Comparison of ENCODE assay signal across 9 cellular contexts in the genomic region with DNA sequence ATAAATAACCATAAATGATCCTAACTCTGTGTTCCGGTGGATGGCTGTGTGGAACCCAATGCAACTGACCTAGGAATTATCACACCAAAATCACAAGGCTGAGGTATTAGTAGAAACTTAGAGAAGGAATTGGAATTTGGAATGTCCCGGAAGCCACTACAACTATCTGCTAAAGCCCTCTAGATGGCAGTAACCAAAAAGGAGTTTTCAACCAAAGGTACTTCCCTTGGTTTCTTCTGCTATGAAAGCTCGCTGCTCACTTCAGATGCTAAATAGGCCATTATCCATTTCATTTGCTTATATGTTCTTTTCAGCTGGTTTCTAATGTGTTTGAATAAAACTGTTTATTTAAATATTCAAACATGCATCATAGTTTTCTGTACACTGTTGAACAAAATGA.
DNase-seq lines count a peak whose midpoint lies in the region; ATAC-seq and TF ChIP-seq lines count a peak whose summit lies in the region.
"Had no signal": no experiment of that assay in that cellular context is flagged by ENCODE, and none has a peak within 500 bp of the region (broad histone marks: within the 10 kb centered on the region; RNA-seq: fewer than 3 reads in every experiment).

No MANE protein-coding gene starts in this region.

- intact Hi-C loops in ascending aorta (cut with DNase I): no loop called here

- TF ChIP-seq CTCF in GM10266 (IDR thresholded peaks at IDR 0.05; ENCODE audit: control insufficient read depth, insufficient read depth, low read depth, missing control alignments) (peak; percentile 20), ascending aorta (IDR thresholded peaks at IDR 0.05) (peak in 2 of 3 experiments; percentile 9 to 31), liver (IDR thresholded peaks at IDR 0.05; ENCODE audit: low read depth, low read length, missing input control) (peak; percentile 39)

- H3K9me3 ChIP-seq in ascending aorta (no peaks in the 10 kb centered on the region), liver (ENCODE audit: control insufficient read depth in 4 of 4, low read length in 3 of 4) (no peaks in the 10 kb centered on the region)

- ATAC-seq in GM18909 (IDR thresholded peaks at IDR 0.05; ENCODE audit: poor library complexity, unreplicated experiment) (no peak), HG03432 (IDR thresholded peaks at IDR 0.05; ENCODE audit: unreplicated experiment) (no peak)

- no peak overlapping the region for H3K9ac ChIP-seq in liver (ENCODE audit: low read depth in 1 of 2, low read length in 2 of 2)

- H3K27me3 ChIP-seq in ascending aorta (no peaks in the 10 kb centered on the region), liver (ENCODE audit: control insufficient read depth in 4 of 4, insufficient read depth in 4 of 4, low read length in 3 of 4) (peaks cover 0 to 2% (median 0%) of the 10 kb centered on the region in 4 donors)

- no peaks in the 10 kb centered on the region for H3K36me3 ChIP-seq in ascending aorta
- no peaks in the 10 kb centered on the region for H3K36me3 ChIP-seq in liver (ENCODE audit: control insufficient read depth in 4 of 4, insufficient read depth in 3 of 4, low read depth in 1 of 4, low read length in 3 of 4)

- H3K4me1 ChIP-seq in ascending aorta: no peaks in the 10 kb centered on the region
- no peaks in the 10 kb centered on the region for H3K4me1 ChIP-seq in liver (ENCODE audit: control insufficient read depth in 4 of 4, insufficient read depth in 4 of 4, low read length in 3 of 4)

- H3K4me3 ChIP-seq in ascending aorta: no peak overlapping the region
- no peak overlapping the region for H3K4me3 ChIP-seq in liver (ENCODE audit: low read depth in 1 of 3, low read length in 3 of 3)

- peak; percentile 69 to 74 for TF ChIP-seq RAD21 in liver (IDR thresholded peaks at IDR 0.05)

- H3K27ac ChIP-seq in ascending aorta (no peak overlapping the region), liver (ENCODE audit: low read depth in 1 of 2, low read length in 2 of 2) (no peak overlapping the region)

- 27% methylated on average over 3 of the region's 3 CpGs for WGBS in liver

- DNase-seq in GM10266 (ENCODE audit: extremely low spot score) (no peak), NCI-H2081 (lab: John Stamatoyannopoulos, UW) (peak; percentile 38 to 65), ascending aorta (ENCODE audit: low spot score in 2 of 2) (no peak), amygdala (lab: John Stamatoyannopoulos, UW) (no peak), AG20443 (ENCODE audit: low spot score) (no peak)
- DNase-seq: effector memory CD4-positive, alpha-beta T cell had no signal

TF ChIP-seq in liver, 16 proteins besides CTCF, POLR2A, EP300 and RAD21:
- TF ChIP-seq FOXA2 (IDR thresholded peaks at IDR 0.05) (no peak), RXRA (IDR thresholded peaks at IDR 0.05) (no peak), HNF4G (IDR thresholded peaks at IDR 0.05) (no peak), NR2F2 (IDR thresholded peaks at IDR 0.05) (no peak), SP1 (IDR thresholded peaks at IDR 0.05) (no peak), GABPA (IDR thresholded peaks at IDR 0.05 in 1 of 2, conservative IDR thresholded peaks at IDR 0.05 in 1 of 2) (no peak), TAF1 (conservative IDR thresholded peaks at IDR 0.05) (no peak)
- TF ChIP-seq, protein P1, sequence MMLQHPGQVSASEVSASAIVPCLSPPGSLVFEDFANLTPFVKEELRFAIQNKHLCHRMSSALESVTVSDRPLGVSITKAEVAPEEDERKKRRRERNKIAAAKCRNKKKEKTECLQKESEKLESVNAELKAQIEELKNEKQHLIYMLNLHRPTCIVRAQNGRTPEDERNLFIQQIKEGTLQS (IDR thresholded peaks at IDR 0.05): no peak
- TF ChIP-seq, protein P2, sequence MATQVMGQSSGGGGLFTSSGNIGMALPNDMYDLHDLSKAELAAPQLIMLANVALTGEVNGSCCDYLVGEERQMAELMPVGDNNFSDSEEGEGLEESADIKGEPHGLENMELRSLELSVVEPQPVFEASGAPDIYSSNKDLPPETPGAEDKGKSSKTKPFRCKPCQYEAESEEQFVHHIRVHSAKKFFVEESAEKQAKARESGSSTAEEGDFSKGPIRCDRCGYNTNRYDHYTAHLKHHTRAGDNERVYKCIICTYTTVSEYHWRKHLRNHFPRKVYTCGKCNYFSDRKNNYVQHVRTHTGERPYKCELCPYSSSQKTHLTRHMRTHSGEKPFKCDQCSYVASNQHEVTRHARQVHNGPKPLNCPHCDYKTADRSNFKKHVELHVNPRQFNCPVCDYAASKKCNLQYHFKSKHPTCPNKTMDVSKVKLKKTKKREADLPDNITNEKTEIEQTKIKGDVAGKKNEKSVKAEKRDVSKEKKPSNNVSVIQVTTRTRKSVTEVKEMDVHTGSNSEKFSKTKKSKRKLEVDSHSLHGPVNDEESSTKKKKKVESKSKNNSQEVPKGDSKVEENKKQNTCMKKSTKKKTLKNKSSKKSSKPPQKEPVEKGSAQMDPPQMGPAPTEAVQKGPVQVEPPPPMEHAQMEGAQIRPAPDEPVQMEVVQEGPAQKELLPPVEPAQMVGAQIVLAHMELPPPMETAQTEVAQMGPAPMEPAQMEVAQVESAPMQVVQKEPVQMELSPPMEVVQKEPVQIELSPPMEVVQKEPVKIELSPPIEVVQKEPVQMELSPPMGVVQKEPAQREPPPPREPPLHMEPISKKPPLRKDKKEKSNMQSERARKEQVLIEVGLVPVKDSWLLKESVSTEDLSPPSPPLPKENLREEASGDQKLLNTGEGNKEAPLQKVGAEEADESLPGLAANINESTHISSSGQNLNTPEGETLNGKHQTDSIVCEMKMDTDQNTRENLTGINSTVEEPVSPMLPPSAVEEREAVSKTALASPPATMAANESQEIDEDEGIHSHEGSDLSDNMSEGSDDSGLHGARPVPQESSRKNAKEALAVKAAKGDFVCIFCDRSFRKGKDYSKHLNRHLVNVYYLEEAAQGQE (IDR thresholded peaks at IDR 0.05): no peak

Comparison
In these comparisons a context has a peak if more than half of its experiments do, and no peak if none do; other contexts are left out.
1. DNase-seq: peak in NCI-H2081 (2 of 2); none in GM10266 (single experiment), ascending aorta (0 of 2), amygdala (0 of 56) and AG20443 (single experiment).
2. Peak in every context shown above with its lines, with median percentiles within 50 percentile points of each other: CTCF ChIP-seq.